8 cellular contexts compared by ENCODE assay signal in genomic region chr19:17751103-17751911, GRCh38. TPM values are rescaled to one million over a fixed set of nuclear protein-coding genes. Genes with fewer than 3 reads are reported as not detected.
A peak's percentile ranks its signal among the peaks of the same experiment; 100 is the strongest.
DNase-seq lines count a peak whose midpoint lies in the region; ATAC-seq and TF ChIP-seq lines count a peak whose summit lies in the region.

A gene with protein sequence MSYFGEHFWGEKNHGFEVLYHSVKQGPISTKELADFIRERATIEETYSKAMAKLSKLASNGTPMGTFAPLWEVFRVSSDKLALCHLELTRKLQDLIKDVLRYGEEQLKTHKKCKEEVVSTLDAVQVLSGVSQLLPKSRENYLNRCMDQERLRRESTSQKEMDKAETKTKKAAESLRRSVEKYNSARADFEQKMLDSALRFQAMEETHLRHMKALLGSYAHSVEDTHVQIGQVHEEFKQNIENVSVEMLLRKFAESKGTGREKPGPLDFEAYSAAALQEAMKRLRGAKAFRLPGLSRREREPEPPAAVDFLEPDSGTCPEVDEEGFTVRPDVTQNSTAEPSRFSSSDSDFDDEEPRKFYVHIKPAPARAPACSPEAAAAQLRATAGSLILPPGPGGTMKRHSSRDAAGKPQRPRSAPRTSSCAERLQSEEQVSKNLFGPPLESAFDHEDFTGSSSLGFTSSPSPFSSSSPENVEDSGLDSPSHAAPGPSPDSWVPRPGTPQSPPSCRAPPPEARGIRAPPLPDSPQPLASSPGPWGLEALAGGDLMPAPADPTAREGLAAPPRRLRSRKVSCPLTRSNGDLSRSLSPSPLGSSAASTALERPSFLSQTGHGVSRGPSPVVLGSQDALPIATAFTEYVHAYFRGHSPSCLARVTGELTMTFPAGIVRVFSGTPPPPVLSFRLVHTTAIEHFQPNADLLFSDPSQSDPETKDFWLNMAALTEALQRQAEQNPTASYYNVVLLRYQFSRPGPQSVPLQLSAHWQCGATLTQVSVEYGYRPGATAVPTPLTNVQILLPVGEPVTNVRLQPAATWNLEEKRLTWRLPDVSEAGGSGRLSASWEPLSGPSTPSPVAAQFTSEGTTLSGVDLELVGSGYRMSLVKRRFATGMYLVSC (plus strand): TSS chr19:17751477. CDS start chr19:17755165, 3,688 bp downstream.

- ATAC-seq in HG03571 (IDR thresholded peaks at IDR 0.05; ENCODE audit: unreplicated experiment): peak; percentile 37
- no peak for ATAC-seq in HG03039 (IDR thresholded peaks at IDR 0.05; ENCODE audit: unreplicated experiment)

- no peaks in the 10 kb centered on the region for H3K27me3 Mint-ChIP-seq in activated CD4-positive, alpha-beta T cell treated with anti-CD3 and anti-CD28 coated beads, Interleukin-2, amount 10 ng/mL, durations not matched to agents 7 days and 5 days

- peaks cover 27% of the 10 kb centered on the region for H3K36me3 Mint-ChIP-seq in activated CD4-positive, alpha-beta T cell treated with anti-CD3 and anti-CD28 coated beads, Interleukin-2, amount 10 ng/mL, durations not matched to agents 7 days and 5 days (ENCODE audit: low read depth)

- H3K4me3 Mint-ChIP-seq in activated CD4-positive, alpha-beta T cell treated with anti-CD3 and anti-CD28 coated beads, Interleukin-2, amount 10 ng/mL, durations not matched to agents 7 days and 5 days: peak within 1 kb of the TSS; percentile 95

- POLR2A ChIA-PET in activated CD4-positive, alpha-beta T cell treated with anti-CD3 and anti-CD28 coated beads, Interleukin-2, amount 10 ng/mL, durations not matched to agents 7 days and 5 days (lab: Charles Lee): interaction anchor here (0.6 kb wide), 1 partner anchor 13 kb away, joined by 3 read pairs; no protein-coding TSS in a partner anchor

- H3K4me1 Mint-ChIP-seq in activated CD4-positive, alpha-beta T cell treated with anti-CD3 and anti-CD28 coated beads, Interleukin-2, amount 10 ng/mL, durations not matched to agents 7 days and 5 days: peaks cover 68% of the 10 kb centered on the region

- in situ Hi-C loops in GM13976 (cut with MboI; ENCODE audit: low sequenced_read_pairs, unreplicated experiment): no loop called here

- CTCF ChIA-PET in activated CD4-positive, alpha-beta T cell treated with anti-CD3 and anti-CD28 coated beads, Interleukin-2, amount 10 ng/mL, durations not matched to agents 7 days and 5 days (lab: Charles Lee): interaction anchor here (0.6 to 1.7 kb wide), 8 partner anchors 11 to 275 kb away, joined by 3 to 5 read pairs (median 3); partner anchors contain the start of gene RPL18A

- no peaks in the 10 kb centered on the region for H3K9me3 Mint-ChIP-seq in activated CD4-positive, alpha-beta T cell treated with anti-CD3 and anti-CD28 coated beads, Interleukin-2, amount 10 ng/mL, durations not matched to agents 7 days and 5 days

- peak within 1 kb of the TSS; percentile 94 for H3K27ac Mint-ChIP-seq in activated CD4-positive, alpha-beta T cell treated with anti-CD3 and anti-CD28 coated beads, Interleukin-2, amount 10 ng/mL, durations not matched to agents 7 days and 5 days

- DNase-seq in GM13976 (ENCODE audit: low spot score) (peak; percentile 83), SHP77 (lab: John Stamatoyannopoulos, UW) (no peak), NCI-H2171 treated with DMSO at 0.1 percent for 48 hours (lab: John Stamatoyannopoulos, UW) (no peak)
- peak; percentile 92 for DNase-seq in activated CD4-positive, alpha-beta T cell treated with anti-CD3 and anti-CD28 coated beads, Interleukin-2, amount 10 ng/mL, durations not matched to agents 7 days and 5 days
- peak; percentile 65 for DNase-seq in effector CD8-positive, alpha-beta T cell (lab: John Stamatoyannopoulos, UW)
- DNase-seq in stimulated activated CD4-positive, alpha-beta T cell treated with anti-CD3 and anti-CD28 coated beads, Interleukin-15, amount 100 ng/mL, for 48 hours (ENCODE audit: low read depth in 2 of 2): peak; percentile 75 to 84

- no peak for TF ChIP-seq CTCF in GM13976 (IDR thresholded peaks at IDR 0.05; ENCODE audit: borderline replicate concordance, control extremely low read depth, extremely low read depth, insufficient read depth, missing control alignments)

RNA-seq across cellular contexts. Expression of the gene that starts here (rescaled TPM):
- 10 to 100 TPM; 76.3 to 84.1 TPM for total RNA-seq in activated CD4-positive, alpha-beta T cell treated with anti-CD3 and anti-CD28 coated beads, Interleukin-2, amount 10 ng/mL, durations not matched to agents 7 days and 5 days

Comparison
In these comparisons a context has a peak if more than half of its experiments do, and no peak if none do; other contexts are left out.
1. DNase-seq: peak in GM13976 (single experiment), activated CD4-positive, alpha-beta T cell treated with anti-CD3 and anti-CD28 coated beads, Interleukin-2, amount 10 ng/mL, durations not matched to agents 7 days and 5 days (single experiment), effector CD8-positive, alpha-beta T cell (single experiment) and stimulated activated CD4-positive, alpha-beta T cell treated with anti-CD3 and anti-CD28 coated beads, Interleukin-15, amount 100 ng/mL, for 48 hours (2 of 2); none in SHP77 (0 of 2) and NCI-H2171 treated with DMSO at 0.1 percent for 48 hours (single experiment).